Comparison of ENCODE assay signal across 19 cellular contexts in genomic region chr10:12615296-12616220, GRCh38.
"Had no signal": no experiment of that assay in that cellular context is flagged by ENCODE, and none has a peak within 500 bp of the region (broad histone marks: within the 10 kb centered on the region; RNA-seq: fewer than 3 reads in every experiment).

No MANE protein-coding gene starts in this region.

- H3K4me3 ChIP-seq: esophagus squamous epithelium, lung, sigmoid colon, skin epidermis, testis, transverse colon, uterus had no signal

- DNase-seq: effector memory CD4-positive, alpha-beta T cell; esophagus squamous epithelium; foreskin fibroblast; left colon; left ventricle myocardium superior; mesenchymal stem cell; midbrain; sigmoid colon; stimulated activated CD4-positive, alpha-beta T cell treated with anti-CD3 and anti-CD28 coated beads, Interleukin-2, amount 100 ng/mL, for 24 hours; stimulated activated CD4-positive, alpha-beta T cell treated with anti-CD3 and anti-CD28 coated beads, Interleukin-4, amount 100 ng/mL, for 4 hours; stimulated activated naive B cell treated with anti-CD40 and anti-IgM and Interleukin-4, amounts not matched to agents 10 μg/mL and 1 μg/mL and 100 μg/mL, for 72 hours; stimulated activated naive CD8-positive, alpha-beta T cell treated with anti-CD3 and anti-CD28 coated beads, Interleukin-15, amount 100 ng/mL, for 72 hours; testis; transverse colon; uterus had no signal

- H3K36me3 ChIP-seq: esophagus squamous epithelium, sigmoid colon, transverse colon, uterus had no signal

- H3K27ac ChIP-seq: epithelial cell of prostate, esophagus squamous epithelium, sigmoid colon, testis, transverse colon, uterus had no signal

- FAIRE-seq: endometrium had no signal

- H3K27me3 ChIP-seq: esophagus squamous epithelium, sigmoid colon, testis, transverse colon, uterus had no signal

- H3K9me3 ChIP-seq: esophagus squamous epithelium, sigmoid colon, testis, transverse colon, uterus had no signal

- H3K4me1 ChIP-seq: sigmoid colon, testis, uterus had no signal
